ENCODE assay signal across 8 cellular contexts in genomic region chr2:19955544-19956422, GRCh38. TPM values are rescaled to one million over a fixed set of nuclear protein-coding genes. Genes with fewer than 3 reads are reported as not detected.
DNase-seq lines count a peak whose midpoint lies in the region; ATAC-seq and TF ChIP-seq lines count a peak whose summit lies in the region.

No MANE protein-coding gene starts in this region.

- H3K27ac Mint-ChIP-seq in activated T-helper 1 cell treated with anti-CD3 and anti-CD28 coated beads, Interleukin-12 subunit alpha, Interleukin-12 subunit beta, Interleukin-2, Interleukin-4 antibody, amounts not matched to agents 30 ng/mL and 10 ng/mL and 1 ng/mL, durations not matched to agents 14 hours and 24 hours and 36 hours, result no peak overlapping the region

- H3K79me1 ChIP-seq in neuronal stem cell (ENCODE audit: low read depth, low read length), result no peaks in the 10 kb centered on the region

- no peak overlapping the region for H2BK12ac ChIP-seq in neuronal stem cell (ENCODE audit: low read length)

- H3K27ac ChIP-seq in neuronal stem cell (replicated peaks; ENCODE audit: low read length) (no peak overlapping the region), uterus (no peak overlapping the region)

- no peak overlapping the region for H3K9ac ChIP-seq in neuronal stem cell (ENCODE audit: low read depth, low read length, poor library complexity)

- TF ChIP-seq POLR2A in uterus (IDR thresholded peaks at IDR 0.05), result no peak

- no peaks in the 10 kb centered on the region for H3K4me1 Mint-ChIP-seq in activated T-helper 1 cell treated with anti-CD3 and anti-CD28 coated beads, Interleukin-12 subunit alpha, Interleukin-12 subunit beta, Interleukin-2, Interleukin-4 antibody, amounts not matched to agents 30 ng/mL and 10 ng/mL and 1 ng/mL, durations not matched to agents 14 hours and 24 hours and 36 hours (ENCODE audit: low read depth)

- H2BK120ac ChIP-seq in neuronal stem cell (ENCODE audit: low read depth, low read length), result no peak overlapping the region

- H3K27me3 Mint-ChIP-seq in activated T-helper 1 cell treated with anti-CD3 and anti-CD28 coated beads, Interleukin-12 subunit alpha, Interleukin-12 subunit beta, Interleukin-2, Interleukin-4 antibody, amounts not matched to agents 30 ng/mL and 10 ng/mL and 1 ng/mL, durations not matched to agents 14 hours and 24 hours and 36 hours (ENCODE audit: insufficient read depth), result no peaks in the 10 kb centered on the region

- WGBS in neuronal stem cell (ENCODE audit: extremely low coverage in 2 of 2, insufficient read length in 2 of 2, insufficient replicate concordance in 1 of 2), 2 donors, result 100% methylated on average over 2 of the region's 6 CpGs; no CpG with 5 or more reads in 1 of the 2 donors

- H3K27me3 ChIP-seq in neuronal stem cell (ENCODE audit: control insufficient read depth in 3 of 3, insufficient read depth in 3 of 3, low read depth in 1 of 3, low read length in 3 of 3) (no peaks in the 10 kb centered on the region), uterus (no peaks in the 10 kb centered on the region)

- H3K9me3 ChIP-seq in neuronal stem cell (replicated peaks in 1 of 2; ENCODE audit: control insufficient read depth in 2 of 2, insufficient read depth in 1 of 2, low read depth in 1 of 2, low read length in 2 of 2), result no peaks in the 10 kb centered on the region
- H3K9me3 ChIP-seq in uterus, result no peaks in the 10 kb centered on the region

- no peaks in the 10 kb centered on the region for H3K9me3 Mint-ChIP-seq in activated T-helper 1 cell treated with anti-CD3 and anti-CD28 coated beads, Interleukin-12 subunit alpha, Interleukin-12 subunit beta, Interleukin-2, Interleukin-4 antibody, amounts not matched to agents 30 ng/mL and 10 ng/mL and 1 ng/mL, durations not matched to agents 14 hours and 24 hours and 36 hours

- H3K14ac ChIP-seq in neuronal stem cell (ENCODE audit: low read length), result no peak overlapping the region

- H3K4ac ChIP-seq in neuronal stem cell (ENCODE audit: low read length), result no peak overlapping the region

- H2BK15ac ChIP-seq in neuronal stem cell (ENCODE audit: low read length), result no peak overlapping the region

- H3K18ac ChIP-seq in neuronal stem cell (ENCODE audit: low read length), result no peak overlapping the region

- ATAC-seq in GM21360 (IDR thresholded peaks at IDR 0.05; ENCODE audit: unreplicated experiment), result peak; percentile 97

- H3K4me3 Mint-ChIP-seq in activated T-helper 1 cell treated with anti-CD3 and anti-CD28 coated beads, Interleukin-12 subunit alpha, Interleukin-12 subunit beta, Interleukin-2, Interleukin-4 antibody, amounts not matched to agents 30 ng/mL and 10 ng/mL and 1 ng/mL, durations not matched to agents 14 hours and 24 hours and 36 hours, result no peak overlapping the region

- intact Hi-C loops in activated T-helper 1 cell treated with anti-CD3 and anti-CD28 coated beads, Interleukin-12 subunit alpha, Interleukin-12 subunit beta, Interleukin-2, Interleukin-4 antibody, amounts not matched to agents 30 ng/mL and 10 ng/mL and 1 ng/mL, durations not matched to agents 14 hours and 24 hours and 36 hours (cut with micrococcal nuclease), result loop anchor here (1.0 kb wide), 2 partner anchors 60 to 143 kb away; no protein-coding TSS in a partner anchor
- intact Hi-C loops in uterus (cut with DNase I; ENCODE audit: low total_unique reads), result no loop called here

- no peaks in the 10 kb centered on the region for H3K36me3 Mint-ChIP-seq in activated T-helper 1 cell treated with anti-CD3 and anti-CD28 coated beads, Interleukin-12 subunit alpha, Interleukin-12 subunit beta, Interleukin-2, Interleukin-4 antibody, amounts not matched to agents 30 ng/mL and 10 ng/mL and 1 ng/mL, durations not matched to agents 14 hours and 24 hours and 36 hours (ENCODE audit: low read depth)

- no peak overlapping the region for H4K8ac ChIP-seq in neuronal stem cell (ENCODE audit: low read depth, low read length)

- H2AK5ac ChIP-seq in neuronal stem cell (ENCODE audit: low read depth, low read length), result no peak overlapping the region

- peak; percentile 77 for TF ChIP-seq CTCF in fibroblast of the aortic adventitia (IDR thresholded peaks at IDR 0.05; ENCODE audit: insufficient read depth, low read length)
- peak; percentile 61 to 69 (median 64) for TF ChIP-seq CTCF in uterus (IDR thresholded peaks at IDR 0.05)

- peak; percentile 83 for DNase-seq in DMS53 (lab: John Stamatoyannopoulos, UW)
- peak; percentile 42 for DNase-seq in HS-27A (ENCODE audit: low read depth)
- peak; percentile 45 for DNase-seq in NOMO-1 treated with dmso at 0.1 percent for 144 hours (lab: John Stamatoyannopoulos, UW; ENCODE audit: unreplicated experiment)
- peak; percentile 24 for DNase-seq in activated T-helper 1 cell treated with anti-CD3 and anti-CD28 coated beads, Interleukin-12 subunit alpha, Interleukin-12 subunit beta, Interleukin-2, Interleukin-4 antibody, amounts not matched to agents 30 ng/mL and 10 ng/mL and 1 ng/mL, durations not matched to agents 14 hours and 24 hours and 36 hours (ENCODE audit: low spot score)
- DNase-seq in fibroblast of the aortic adventitia (ENCODE audit: low read depth), result peak; percentile 77
- peak; percentile 50 for DNase-seq in neuronal stem cell (ENCODE audit: low spot score)
- DNase-seq in uterus, result peak; percentile 29 to 34

- no peak overlapping the region for H2AFZ ChIP-seq in neuronal stem cell (ENCODE audit: low read length)

- H3K4me3 ChIP-seq in fibroblast of the aortic adventitia (ENCODE audit: low read depth, low read length), result no peak overlapping the region
- no peak overlapping the region for H3K4me3 ChIP-seq in neuronal stem cell (ENCODE audit: low read length in 2 of 2)
- no peak overlapping the region for H3K4me3 ChIP-seq in uterus

- H2BK5ac ChIP-seq in neuronal stem cell (ENCODE audit: low read length), result no peak overlapping the region

- no peak overlapping the region for H4K91ac ChIP-seq in neuronal stem cell (ENCODE audit: low read depth, low read length, poor library complexity)

- H3K23ac ChIP-seq in neuronal stem cell (ENCODE audit: low read depth, low read length, poor library complexity), result no peak overlapping the region

- H3K4me1 ChIP-seq in neuronal stem cell (ENCODE audit: control insufficient read depth in 2 of 2, insufficient read depth in 1 of 2, low read depth in 1 of 2, low read length in 2 of 2) (no peaks in the 10 kb centered on the region), uterus (no peaks in the 10 kb centered on the region)

- peaks cover 2 to 41% of the 10 kb centered on the region in 2 donors for H3K36me3 ChIP-seq in neuronal stem cell (replicated peaks in 1 of 2; ENCODE audit: control insufficient read depth in 2 of 2, insufficient read depth in 2 of 2, low read length in 2 of 2)
- no peaks in the 10 kb centered on the region for H3K36me3 ChIP-seq in uterus

- H3K4me2 ChIP-seq in neuronal stem cell (ENCODE audit: insufficient read depth, low read length, poor library complexity, severe bottlenecking), result no peak overlapping the region

RNA-seq across cellular contexts. Expression of gene WDR35, which starts 34.1 kb away (rescaled TPM):
- total RNA-seq in activated T-helper 1 cell treated with anti-CD3 and anti-CD28 coated beads, Interleukin-12 subunit alpha, Interleukin-12 subunit beta, Interleukin-2, Interleukin-4 antibody, amounts not matched to agents 30 ng/mL and 10 ng/mL and 1 ng/mL, durations not matched to agents 14 hours and 24 hours and 36 hours, result 7.7 and 7.8 TPM in 2 replicates
- total RNA-seq in fibroblast of the aortic adventitia (ENCODE audit: low replicate concordance) (21.0 and 22.1 TPM in 2 replicates), uterus (10 to 100 TPM in 3 of 4 donors, 1 to 10 TPM in 1; 7.1 to 45.0 (median 20.7) TPM)
- polyA plus RNA-seq in neuronal stem cell (2013, experiment 1 of 2), result 8.2 TPM
- 8.1 TPM for polyA plus RNA-seq in neuronal stem cell (2013, experiment 2 of 2)

RNA-seq across cellular contexts. Expression of gene TTC32, which starts 54.0 kb away (rescaled TPM):
- 14.0 and 15.7 TPM in 2 replicates for total RNA-seq in activated T-helper 1 cell treated with anti-CD3 and anti-CD28 coated beads, Interleukin-12 subunit alpha, Interleukin-12 subunit beta, Interleukin-2, Interleukin-4 antibody, amounts not matched to agents 30 ng/mL and 10 ng/mL and 1 ng/mL, durations not matched to agents 14 hours and 24 hours and 36 hours
- total RNA-seq in fibroblast of the aortic adventitia (ENCODE audit: low replicate concordance), result 9.3 and 34.1 TPM in 2 replicates
- 41.4 TPM for polyA plus RNA-seq in neuronal stem cell (2013, experiment 1 of 2)
- polyA plus RNA-seq in neuronal stem cell (2013, experiment 2 of 2), result 42.4 TPM
- total RNA-seq in uterus, result 10 to 100 TPM; 16.7 to 22.6 (median 20.9) TPM

RNA-seq across cellular contexts. Expression of gene MATN3, which starts 56.7 kb away (rescaled TPM):
- total RNA-seq in activated T-helper 1 cell treated with anti-CD3 and anti-CD28 coated beads, Interleukin-12 subunit alpha, Interleukin-12 subunit beta, Interleukin-2, Interleukin-4 antibody, amounts not matched to agents 30 ng/mL and 10 ng/mL and 1 ng/mL, durations not matched to agents 14 hours and 24 hours and 36 hours, result not detected in 2 replicates
- total RNA-seq in fibroblast of the aortic adventitia (ENCODE audit: low replicate concordance) (0.82 and 1.1 TPM in 2 replicates), uterus (1 to 10 TPM; 1.2 to 2.1 (median 1.3) TPM)
- 1.2 TPM for polyA plus RNA-seq in neuronal stem cell (2013, experiment 1 of 2)
- 1.3 TPM for polyA plus RNA-seq in neuronal stem cell (2013, experiment 2 of 2)

Comparison
In these comparisons a context has a peak if more than half of its experiments do, and no peak if none do; other contexts are left out.
1. DNase-seq: peak in every context shown above with its lines; median percentile 83 in DMS53; 77 in fibroblast of the aortic adventitia; 50 in neuronal stem cell; 45 in NOMO-1 treated with dmso at 0.1 percent for 144 hours; 42 in HS-27A; 32 in uterus; 24 in activated T-helper 1 cell treated with anti-CD3 and anti-CD28 coated beads, Interleukin-12 subunit alpha, Interleukin-12 subunit beta, Interleukin-2, Interleukin-4 antibody, amounts not matched to agents 30 ng/mL and 10 ng/mL and 1 ng/mL, durations not matched to agents 14 hours and 24 hours and 36 hours.